ENCODE assay signal across 19 cellular contexts in the genomic region with DNA sequence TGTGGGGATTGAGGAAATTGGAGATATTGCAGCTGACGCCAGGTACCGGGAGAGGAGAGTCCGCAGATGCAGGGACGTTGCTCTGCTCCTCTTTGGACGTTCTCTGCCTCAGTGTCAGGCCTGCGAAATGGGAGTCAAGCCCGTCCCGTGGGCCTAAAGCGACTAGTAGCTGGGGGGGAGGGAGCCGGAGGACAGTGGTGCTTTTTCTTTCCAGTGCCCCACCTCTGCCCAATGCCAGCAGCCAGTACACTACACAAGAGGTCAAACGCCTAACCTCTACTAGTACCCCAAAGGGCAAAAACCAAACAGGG.
DNase-seq lines count a peak whose midpoint lies in the region; ATAC-seq, FAIRE-seq and TF ChIP-seq lines count a peak whose summit lies in the region.
"Had no signal": no experiment of that assay in that cellular context is flagged by ENCODE, and none has a peak within 500 bp of the region (broad histone marks: within the 10 kb centered on the region; RNA-seq: fewer than 3 reads in every experiment).

No MANE protein-coding gene starts in this region.

- H3K9ac ChIP-seq in astrocyte (ENCODE audit: low read length) (no peak overlapping the region), iPS-20b (ENCODE audit: low read depth, low read length) (no peak overlapping the region)

- H3K4me1 Mint-ChIP-seq in astrocyte (ENCODE audit: low read depth, unreplicated experiment), result peaks cover 9% of the 10 kb centered on the region
- H3K4me1 Mint-ChIP-seq in progenitor cell of endocrine pancreas (ENCODE audit: low read depth), result peaks cover 28% of the 10 kb centered on the region
- no peaks in the 10 kb centered on the region for H3K4me1 Mint-ChIP-seq in stimulated activated effector memory CD8-positive, alpha-beta T cell treated with anti-CD3 and anti-CD28 coated beads, Interleukin-12 subunit alpha, Interleukin-12 subunit beta, amount 100 ng/mL, for 72 hours

- TF ChIP-seq CTCF in GM13976 (IDR thresholded peaks at IDR 0.05; ENCODE audit: borderline replicate concordance, control extremely low read depth, extremely low read depth, insufficient read depth, missing control alignments) (no peak), astrocyte (IDR thresholded peaks at IDR 0.05; ENCODE audit: insufficient read depth, low read depth, low read length) (no peak), progenitor cell of endocrine pancreas (IDR thresholded peaks at IDR 0.05; ENCODE audit: unreplicated experiment) (no peak), lower lobe of right lung (IDR thresholded peaks at IDR 0.05) (no peak)

- H3K36me3 Mint-ChIP-seq in astrocyte (ENCODE audit: low read depth, unreplicated experiment) (no peaks in the 10 kb centered on the region), progenitor cell of endocrine pancreas (ENCODE audit: insufficient read depth) (no peaks in the 10 kb centered on the region)
- H3K36me3 Mint-ChIP-seq in stimulated activated effector memory CD8-positive, alpha-beta T cell treated with anti-CD3 and anti-CD28 coated beads, Interleukin-12 subunit alpha, Interleukin-12 subunit beta, amount 100 ng/mL, for 72 hours, result no peaks in the 10 kb centered on the region

- H3K4me2 ChIP-seq in astrocyte (ENCODE audit: low read length), result peak overlapping the region; percentile 56

- no peak overlapping the region for H3K27ac ChIP-seq in astrocyte (ENCODE audit: low read depth, low read length)
- H3K27ac ChIP-seq in iPS-20b (ENCODE audit: low read length), result no peak overlapping the region
- no peak overlapping the region for H3K27ac ChIP-seq in lower lobe of right lung
- H3K27ac ChIP-seq: SK-N-MC, vagina had no signal

- H3K4me3 ChIP-seq in astrocyte (ENCODE audit: insufficient read depth, low read depth, low read length) (no peak overlapping the region), iPS-20b (ENCODE audit: low read length) (peak overlapping the region; percentile 79), lower lobe of right lung (no peak overlapping the region)
- H3K4me3 ChIP-seq: SK-N-MC, vagina had no signal

- no peaks in the 10 kb centered on the region for H4K20me1 ChIP-seq in astrocyte (ENCODE audit: insufficient read depth, low read length)

- peaks cover 12% of the 10 kb centered on the region for H3K4me1 ChIP-seq in astrocyte (ENCODE audit: insufficient read depth, low read length)
- peaks cover 17% of the 10 kb centered on the region; the same call in 1 of the 2 replicates for H3K4me1 ChIP-seq in iPS-20b (ENCODE audit: insufficient read depth, low read length)
- H3K4me1 ChIP-seq in lower lobe of right lung, result peaks cover 7% of the 10 kb centered on the region
- H3K4me1 ChIP-seq: vagina had no signal

- intact Hi-C loops in lower lobe of right lung (cut with DNase I), result no loop called here

- H2AFZ ChIP-seq in astrocyte (ENCODE audit: low read depth, low read length), result no peak overlapping the region

- in situ Hi-C loops in GM13976 (cut with MboI; ENCODE audit: low sequenced_read_pairs, unreplicated experiment), result no loop called here
- in situ Hi-C loops in KBM-7 (cut with MboI; ENCODE audit: low pct_unique_long_range_greater_than_20kb, low sequenced_read_pairs), result no loop called here

- H3K9me3 ChIP-seq in astrocyte (ENCODE audit: insufficient read depth, low read depth, low read length) (no peaks in the 10 kb centered on the region), iPS-20b (ENCODE audit: insufficient read depth, low read depth, low read length) (no peaks in the 10 kb centered on the region; the same call in none of the 2 replicates), lower lobe of right lung (no peaks in the 10 kb centered on the region)
- H3K9me3 ChIP-seq: vagina had no signal

- H3K27me3 ChIP-seq in astrocyte (ENCODE audit: insufficient read depth, low read length) (peaks cover 69% of the 10 kb centered on the region), iPS-20b (ENCODE audit: insufficient read depth, low read length) (peaks cover 100% of the 10 kb centered on the region), lower lobe of right lung (ENCODE audit: low read depth) (peaks cover 76% of the 10 kb centered on the region)
- H3K27me3 ChIP-seq: vagina had no signal

- DNase-seq in GM13976 (ENCODE audit: low spot score), result peak; percentile 21
- no peak for DNase-seq in astrocyte (ENCODE audit: low read depth)
- DNase-seq in progenitor cell of endocrine pancreas (ENCODE audit: low spot score, unreplicated experiment), result no peak
- DNase-seq in stimulated activated effector memory CD8-positive, alpha-beta T cell treated with anti-CD3 and anti-CD28 coated beads, Interleukin-12 subunit alpha, Interleukin-12 subunit beta, amount 100 ng/mL, for 72 hours (ENCODE audit: low spot score in 2 of 2), result no peak
- no peak for DNase-seq in lower lobe of right lung
- no peak for DNase-seq in KBM-7
- DNase-seq: CD8-positive, alpha-beta memory T cell; HFFc6; kidney glomerular epithelial cell; NCI-H1694 treated with DMSO at 0.1 percent for 48 hours; NCI-H226; nucleus accumbens; T-helper 9 cell had no signal

- ATAC-seq in stimulated activated effector memory CD8-positive, alpha-beta T cell treated with anti-CD3 and anti-CD28 coated beads, Interleukin-12 subunit alpha, Interleukin-12 subunit beta, amount 100 ng/mL, for 72 hours, result no peak
- ATAC-seq in lower lobe of right lung, result no peak
- ATAC-seq: activated CD4-positive, CD25-positive, alpha-beta regulatory T cell treated with anti-CD3 and anti-CD28 coated beads, Interleukin-2, amount 50 U/mL, for 24 hours; Panc1 had no signal

- no peaks in the 10 kb centered on the region for H3K79me2 ChIP-seq in astrocyte (ENCODE audit: insufficient read depth, low read length)

- H3K27ac Mint-ChIP-seq in astrocyte (ENCODE audit: unreplicated experiment) (peak overlapping the region; percentile 59), progenitor cell of endocrine pancreas (no peak overlapping the region)
- no peak overlapping the region for H3K27ac Mint-ChIP-seq in stimulated activated effector memory CD8-positive, alpha-beta T cell treated with anti-CD3 and anti-CD28 coated beads, Interleukin-12 subunit alpha, Interleukin-12 subunit beta, amount 100 ng/mL, for 72 hours
- H3K27ac Mint-ChIP-seq: CD8-positive, alpha-beta memory T cell; HFFc6 had no signal

- H3K36me3 ChIP-seq in astrocyte (ENCODE audit: insufficient read depth, low read length) (no peaks in the 10 kb centered on the region), iPS-20b (ENCODE audit: insufficient read depth, low read depth, low read length) (no peaks in the 10 kb centered on the region), lower lobe of right lung (no peaks in the 10 kb centered on the region)
- H3K36me3 ChIP-seq: vagina had no signal

- no peak overlapping the region for H3K4me3 Mint-ChIP-seq in astrocyte (ENCODE audit: unreplicated experiment)
- H3K4me3 Mint-ChIP-seq in progenitor cell of endocrine pancreas (ENCODE audit: low read depth), result peak overlapping the region; percentile 42
- H3K4me3 Mint-ChIP-seq in stimulated activated effector memory CD8-positive, alpha-beta T cell treated with anti-CD3 and anti-CD28 coated beads, Interleukin-12 subunit alpha, Interleukin-12 subunit beta, amount 100 ng/mL, for 72 hours, result no peak overlapping the region
- H3K4me3 Mint-ChIP-seq: CD8-positive, alpha-beta memory T cell had no signal

- peaks cover 1% of the 10 kb centered on the region for H3K9me3 Mint-ChIP-seq in astrocyte (ENCODE audit: unreplicated experiment)
- H3K9me3 Mint-ChIP-seq in progenitor cell of endocrine pancreas (ENCODE audit: low read depth), result no peaks in the 10 kb centered on the region
- peaks cover 6% of the 10 kb centered on the region for H3K9me3 Mint-ChIP-seq in stimulated activated effector memory CD8-positive, alpha-beta T cell treated with anti-CD3 and anti-CD28 coated beads, Interleukin-12 subunit alpha, Interleukin-12 subunit beta, amount 100 ng/mL, for 72 hours

- FAIRE-seq in astrocyte (lab: Jason Lieb, UNC), result no peak
- FAIRE-seq: HTR-8/SVneo had no signal

- H3K27me3 Mint-ChIP-seq in astrocyte (ENCODE audit: low read depth, unreplicated experiment), result peaks cover 92% of the 10 kb centered on the region
- H3K27me3 Mint-ChIP-seq in progenitor cell of endocrine pancreas, result peaks cover 96% of the 10 kb centered on the region
